ENCODE assay signal across 28 cellular contexts in genomic region chr17:67349420-67349819, GRCh38.
"Had no signal": no experiment of that assay in that cellular context is flagged by ENCODE, and none has a peak within 500 bp of the region (broad histone marks: within the 10 kb centered on the region; RNA-seq: fewer than 3 reads in every experiment).

No MANE protein-coding gene starts in this region.

- FAIRE-seq: endometrium, endothelial cell of umbilical vein, frontal cortex had no signal

- H3K4me2 ChIP-seq: hepatocyte had no signal

- H2AFZ ChIP-seq: hepatocyte had no signal

- ATAC-seq: effector memory CD8-positive, alpha-beta T cell; esophagus mucosa; foreskin keratinocyte; gastrocnemius medialis; gastroesophageal sphincter; heart left ventricle; heart right ventricle had no signal

- H3K27ac ChIP-seq: colonic mucosa, coronary artery, dorsolateral prefrontal cortex, epithelial cell of prostate, esophagus muscularis mucosa, esophagus squamous epithelium, foreskin keratinocyte, gastrocnemius medialis, gastroesophageal sphincter, heart left ventricle, heart right ventricle, hepatocyte had no signal

- H3K27me3 ChIP-seq: colonic mucosa, dorsolateral prefrontal cortex, esophagus muscularis mucosa, esophagus squamous epithelium, foreskin keratinocyte, gastrocnemius medialis, gastroesophageal sphincter, heart left ventricle, heart right ventricle, hepatocyte had no signal

- H3K4me3 ChIP-seq: colonic mucosa, coronary artery, dorsolateral prefrontal cortex, esophagus muscularis mucosa, esophagus squamous epithelium, gastrocnemius medialis, gastroesophageal sphincter, heart left ventricle, heart right ventricle, hepatocyte had no signal

- DNase-seq: colonic mucosa; cortex of kidney; dermis blood vessel endothelial cell; dorsolateral prefrontal cortex; effector CD4-positive, alpha-beta T cell; effector CD8-positive, alpha-beta T cell; effector memory CD4-positive, alpha-beta T cell; effector memory CD8-positive, alpha-beta T cell; endodermal cell; erythroblast; esophagus squamous epithelium; foreskin fibroblast; foreskin keratinocyte; foreskin melanocyte; gastrocnemius medialis; glutamatergic neuron; head of caudate nucleus; heart left ventricle; heart right ventricle had no signal

- H3K9me3 ChIP-seq: colonic mucosa, esophagus muscularis mucosa, esophagus squamous epithelium, gastrocnemius medialis, gastroesophageal sphincter, heart left ventricle, heart right ventricle had no signal

- H3K4me1 ChIP-seq: colonic mucosa, esophagus muscularis mucosa, esophagus squamous epithelium, foreskin keratinocyte, gastrocnemius medialis, gastroesophageal sphincter had no signal
